In genomic region chr10:132603851-132604533, GRCh38 we compare ENCODE assay signal across 16 cellular contexts.
DNase-seq lines count a peak whose midpoint lies in the region; ATAC-seq and TF ChIP-seq lines count a peak whose summit lies in the region.
"Had no signal": no experiment of that assay in that cellular context is flagged by ENCODE, and none has a peak within 500 bp of the region (broad histone marks: within the 10 kb centered on the region; RNA-seq: fewer than 3 reads in every experiment).

No MANE protein-coding gene starts in this region.

- H3K4me2 ChIP-seq in osteoblast (ENCODE audit: insufficient read depth, low read length), result no peak overlapping the region
- H3K4me2 ChIP-seq: BLaER1 had no signal

- ATAC-seq in memory B cell (ENCODE audit: low read depth) (no peak), HG03175 (IDR thresholded peaks at IDR 0.05; ENCODE audit: unreplicated experiment) (no peak), SK-N-SH treated with all-trans-retinoic acid at 6 μM for 48 hours (no peak), GM21390 (IDR thresholded peaks at IDR 0.05; ENCODE audit: unreplicated experiment) (no peak)

- H3K4me1 Mint-ChIP-seq in memory B cell, result peaks cover 29% of the 10 kb centered on the region

- peaks cover 11% of the 10 kb centered on the region for H3K9me3 Mint-ChIP-seq in memory B cell

- no peaks in the 10 kb centered on the region for H3K36me3 ChIP-seq in osteoblast (ENCODE audit: insufficient read depth, low read length)
- H3K36me3 ChIP-seq in tibial nerve, result no peaks in the 10 kb centered on the region

- peaks cover 22% of the 10 kb centered on the region for H3K36me3 Mint-ChIP-seq in memory B cell

- TF ChIP-seq CTCF in osteoblast (IDR thresholded peaks at IDR 0.05; ENCODE audit: extremely low read depth, low read depth, low read length), result no peak
- no peak for TF ChIP-seq CTCF in tibial nerve (IDR thresholded peaks at IDR 0.05)

- H3K79me2 ChIP-seq in osteoblast (ENCODE audit: insufficient read depth, low read length), result peaks cover 40% of the 10 kb centered on the region

- peak; percentile 49 for DNase-seq in activated effector memory CD4-positive, alpha-beta T cell treated with anti-CD3 and anti-CD28 coated beads, Interleukin-2, amount 50 U/mL, for 16 hours
- no peak for DNase-seq in activated effector memory CD4-positive, alpha-beta T cell treated with Interleukin-2 at 50 U/mL for 16 hours
- DNase-seq in memory B cell (ENCODE audit: low spot score in 2 of 2), result no peak
- peak; percentile 70 for DNase-seq in osteoblast (ENCODE audit: insufficient read length, low spot score, missing footprints)
- DNase-seq in tibial nerve (ENCODE audit: low spot score in 2 of 2), result no peak
- DNase-seq: 8988T; AML-193; CD4-positive, CD25-positive, alpha-beta regulatory T cell; DMS53; GF-D8; HCEC 1CT; HFFc6 had no signal

- no peak overlapping the region for H3K4me3 Mint-ChIP-seq in memory B cell
- H3K4me3 Mint-ChIP-seq: CD4-positive, CD25-positive, alpha-beta regulatory T cell; HFFc6 had no signal

- H3K27ac ChIP-seq in osteoblast (ENCODE audit: low read depth, low read length), result no peak overlapping the region
- no peak overlapping the region for H3K27ac ChIP-seq in tibial nerve
- H3K27ac ChIP-seq: BLaER1 had no signal

- peaks cover 3% of the 10 kb centered on the region for H3K4me1 ChIP-seq in osteoblast (ENCODE audit: insufficient read depth, low read length)
- peaks cover 0 to 34% (median 16%) of the 10 kb centered on the region in 4 donors for H3K4me1 ChIP-seq in tibial nerve

- H3K4me3 ChIP-seq in osteoblast (ENCODE audit: insufficient read depth, low read length) (no peak overlapping the region), tibial nerve (no peak overlapping the region)
- H3K4me3 ChIP-seq: BLaER1 had no signal

- no peaks in the 10 kb centered on the region for H3K9me3 ChIP-seq in osteoblast (ENCODE audit: low read depth, low read length)
- peaks cover 0 to 19% (median 0%) of the 10 kb centered on the region in 4 donors for H3K9me3 ChIP-seq in tibial nerve

- H3K27ac Mint-ChIP-seq in memory B cell, result peak overlapping the region; percentile 40
- H3K27ac Mint-ChIP-seq: HFFc6 had no signal

- H3K27me3 ChIP-seq in osteoblast (ENCODE audit: insufficient read depth, low read length) (no peaks in the 10 kb centered on the region), tibial nerve (no peaks in the 10 kb centered on the region)
- H3K27me3 ChIP-seq: BLaER1 had no signal

- 96 to 97% methylated on average over 30 of the region's 30 CpGs for WGBS in tibial nerve, 2 donors

- no peak overlapping the region for H2AFZ ChIP-seq in osteoblast (ENCODE audit: low read length)

- TF ChIP-seq EP300 in tibial nerve (IDR thresholded peaks at IDR 0.05), result no peak

- H3K27me3 Mint-ChIP-seq in memory B cell, result no peaks in the 10 kb centered on the region
- H3K27me3 Mint-ChIP-seq: CD4-positive, CD25-positive, alpha-beta regulatory T cell had no signal

- TF ChIP-seq POLR2A in tibial nerve (IDR thresholded peaks at IDR 0.05), result no peak

- peaks cover 54% of the 10 kb centered on the region for H4K20me1 ChIP-seq in osteoblast (ENCODE audit: insufficient read depth, low read length)

TF ChIP-seq in SK-N-SH treated with all-trans-retinoic acid at 6 μM for 48 hours, 23 proteins besides CTCF, POLR2A, EP300 and RAD21:
- TF ChIP-seq ESRRG (CRISPR knock-in tag; IDR thresholded peaks at IDR 0.05) (no peak), CSRNP3 (CRISPR knock-in tag; IDR thresholded peaks at IDR 0.05) (no peak), PPARA (CRISPR knock-in tag; IDR thresholded peaks at IDR 0.05; ENCODE audit: borderline replicate concordance) (no peak), ZFP3 (CRISPR knock-in tag; IDR thresholded peaks at IDR 0.05) (no peak), ZFP30 (CRISPR knock-in tag; IDR thresholded peaks at IDR 0.05) (no peak), BACH2 (CRISPR knock-in tag; IDR thresholded peaks at IDR 0.05; ENCODE audit: borderline replicate concordance) (no peak), ZNF565 (CRISPR knock-in tag; conservative IDR thresholded peaks at IDR 0.05; ENCODE audit: low read depth) (no peak), ZNF70 (CRISPR knock-in tag; IDR thresholded peaks at IDR 0.05) (no peak), TCF4 (CRISPR knock-in tag; IDR thresholded peaks at IDR 0.05; ENCODE audit: borderline replicate concordance) (no peak), ISL1 (CRISPR knock-in tag; IDR thresholded peaks at IDR 0.05) (no peak), GLIS3 (CRISPR knock-in tag; IDR thresholded peaks at IDR 0.05) (no peak), TOX (CRISPR knock-in tag; IDR thresholded peaks at IDR 0.05; ENCODE audit: borderline replicate concordance) (no peak), ARNTL (CRISPR knock-in tag; IDR thresholded peaks at IDR 0.05; ENCODE audit: borderline replicate concordance, low read depth) (no peak)
- TF ChIP-seq, protein P1, sequence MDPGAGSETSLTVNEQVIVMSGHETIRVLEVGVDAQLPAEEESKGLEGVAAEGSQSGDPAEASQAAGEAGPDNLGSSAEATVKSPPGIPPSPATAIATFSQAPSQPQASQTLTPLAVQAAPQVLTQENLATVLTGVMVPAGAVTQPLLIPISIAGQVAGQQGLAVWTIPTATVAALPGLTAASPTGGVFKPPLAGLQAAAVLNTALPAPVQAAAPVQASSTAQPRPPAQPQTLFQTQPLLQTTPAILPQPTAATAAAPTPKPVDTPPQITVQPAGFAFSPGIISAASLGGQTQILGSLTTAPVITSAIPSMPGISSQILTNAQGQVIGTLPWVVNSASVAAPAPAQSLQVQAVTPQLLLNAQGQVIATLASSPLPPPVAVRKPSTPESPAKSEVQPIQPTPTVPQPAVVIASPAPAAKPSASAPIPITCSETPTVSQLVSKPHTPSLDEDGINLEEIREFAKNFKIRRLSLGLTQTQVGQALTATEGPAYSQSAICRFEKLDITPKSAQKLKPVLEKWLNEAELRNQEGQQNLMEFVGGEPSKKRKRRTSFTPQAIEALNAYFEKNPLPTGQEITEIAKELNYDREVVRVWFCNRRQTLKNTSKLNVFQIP (CRISPR knock-in tag; IDR thresholded peaks at IDR 0.05; ENCODE audit: borderline replicate concordance, low read depth), result no peak
- TF ChIP-seq, protein P2, sequence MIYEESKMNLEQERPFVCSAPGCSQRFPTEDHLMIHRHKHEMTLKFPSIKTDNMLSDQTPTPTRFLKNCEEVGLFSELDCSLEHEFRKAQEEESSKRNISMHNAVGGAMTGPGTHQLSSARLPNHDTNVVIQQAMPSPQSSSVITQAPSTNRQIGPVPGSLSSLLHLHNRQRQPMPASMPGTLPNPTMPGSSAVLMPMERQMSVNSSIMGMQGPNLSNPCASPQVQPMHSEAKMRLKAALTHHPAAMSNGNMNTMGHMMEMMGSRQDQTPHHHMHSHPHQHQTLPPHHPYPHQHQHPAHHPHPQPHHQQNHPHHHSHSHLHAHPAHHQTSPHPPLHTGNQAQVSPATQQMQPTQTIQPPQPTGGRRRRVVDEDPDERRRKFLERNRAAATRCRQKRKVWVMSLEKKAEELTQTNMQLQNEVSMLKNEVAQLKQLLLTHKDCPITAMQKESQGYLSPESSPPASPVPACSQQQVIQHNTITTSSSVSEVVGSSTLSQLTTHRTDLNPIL (CRISPR knock-in tag; IDR thresholded peaks at IDR 0.05; ENCODE audit: low read depth), result no peak

Comparison
In these comparisons a context has a peak if more than half of its experiments do, and no peak if none do; other contexts are left out.
1. DNase-seq: peak in activated effector memory CD4-positive, alpha-beta T cell treated with anti-CD3 and anti-CD28 coated beads, Interleukin-2, amount 50 U/mL, for 16 hours (single experiment) and osteoblast (single experiment); none in activated effector memory CD4-positive, alpha-beta T cell treated with Interleukin-2 at 50 U/mL for 16 hours (single experiment), memory B cell (0 of 2) and tibial nerve (0 of 2).